22 cellular contexts compared by ENCODE assay signal in the genomic region with DNA sequence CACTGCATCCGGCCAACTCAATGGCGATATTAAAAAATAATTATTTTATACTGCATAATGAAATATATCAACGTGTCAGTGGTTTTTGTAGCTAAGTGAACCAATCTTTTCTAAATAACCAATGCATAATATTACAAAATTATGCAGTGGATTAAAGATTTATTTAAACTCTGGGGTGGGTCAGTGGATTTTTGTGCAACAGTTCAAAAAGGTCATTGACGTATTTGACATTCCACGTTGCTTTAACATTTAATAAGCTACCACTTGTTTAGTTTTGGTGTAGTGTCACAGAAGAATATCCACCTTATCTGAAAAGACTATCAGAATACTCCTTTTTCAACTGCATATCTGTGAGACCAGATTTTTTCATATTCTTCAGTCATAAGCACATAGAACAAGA.
"Had no signal": no experiment of that assay in that cellular context is flagged by ENCODE, and none has a peak within 500 bp of the region (broad histone marks: within the 10 kb centered on the region; RNA-seq: fewer than 3 reads in every experiment).

No MANE protein-coding gene starts in this region.

- H3K36me3 ChIP-seq: uterus had no signal

- H3K27me3 Mint-ChIP-seq: progenitor cell of endocrine pancreas had no signal

- H3K4me3 ChIP-seq: lung, smooth muscle cell, suprapubic skin, transverse colon, upper lobe of right lung, uterus had no signal

- ATAC-seq: left ventricle myocardium superior; naive thymus-derived CD4-positive, alpha-beta T cell; sciatic nerve; stimulated activated naive CD8-positive, alpha-beta T cell treated with anti-CD3 and anti-CD28 coated beads, Interleukin-15, amount 100 ng/mL, for 72 hours; upper lobe of right lung had no signal

- H3K27ac Mint-ChIP-seq: progenitor cell of endocrine pancreas; stimulated activated naive CD8-positive, alpha-beta T cell treated with anti-CD3 and anti-CD28 coated beads, Interleukin-15, amount 100 ng/mL, for 72 hours had no signal

- H3K9me3 ChIP-seq: suprapubic skin, transverse colon, upper lobe of right lung, uterus had no signal

- H3K27me3 ChIP-seq: dorsolateral prefrontal cortex, suprapubic skin, transverse colon, upper lobe of right lung, uterus had no signal

- H3K27ac ChIP-seq: dorsolateral prefrontal cortex, neutrophil, parathyroid adenoma, suprapubic skin, transverse colon, upper lobe of right lung, uterus had no signal

- H3K4me3 Mint-ChIP-seq: stimulated activated naive CD8-positive, alpha-beta T cell treated with anti-CD3 and anti-CD28 coated beads, Interleukin-15, amount 100 ng/mL, for 72 hours had no signal

- H3K4me1 ChIP-seq: uterus had no signal

- DNase-seq: dorsolateral prefrontal cortex; effector CD4-positive, alpha-beta T cell; left ventricle myocardium superior; mesenchymal stem cell; midbrain; naive thymus-derived CD4-positive, alpha-beta T cell; stimulated activated CD4-positive, alpha-beta T cell treated with anti-CD3 and anti-CD28 coated beads, Interleukin-12 subunit alpha, Interleukin-12 subunit beta, amount 100 ng/mL, for 4 hours; stimulated activated CD4-positive, alpha-beta T cell treated with anti-CD3 and anti-CD28 coated beads, Interleukin-1b, Interleukin-23, amount 100 ng/mL, for 48 hours; stimulated activated CD4-positive, alpha-beta T cell treated with anti-CD3 and anti-CD28 coated beads, Interleukin-4, amount 100 ng/mL, for 1 hour; stimulated activated CD8-positive, alpha-beta memory T cell treated with anti-CD3 and anti-CD28 coated beads, Interleukin-4, amount 100 ng/mL, for 48 hours; stimulated activated naive CD4-positive, alpha-beta T cell; stimulated activated naive CD8-positive, alpha-beta T cell treated with anti-CD3 and anti-CD28 coated beads, Interleukin-15, amount 100 ng/mL, for 72 hours; transverse colon; upper lobe of right lung; uterus had no signal
